1 cellular context compared by ENCODE assay signal in genomic region chr4:37762294-37763163, GRCh38.
TF ChIP-seq lines count a peak whose summit lies in the region.

No MANE protein-coding gene starts in this region.

TF ChIP-seq in HepG2, 621 proteins besides CTCF, POLR2A, EP300 and RAD21 (continued from another document):
- TF ChIP-seq NFYC (CRISPR knock-in tag; IDR thresholded peaks at IDR 0.05) (no peak), ZNF296 (CRISPR knock-in tag; conservative IDR thresholded peaks at IDR 0.05) (no peak), HES4 (CRISPR knock-in tag; IDR thresholded peaks at IDR 0.05; ENCODE audit: borderline replicate concordance) (no peak), THAP11 (CRISPR knock-in tag; IDR thresholded peaks at IDR 0.05) (peak; percentile 97), ZNF350 (CRISPR knock-in tag; IDR thresholded peaks at IDR 0.05; ENCODE audit: borderline replicate concordance, low read depth) (no peak), PCBP2 (optimal IDR thresholded peaks at IDR 0.05; ENCODE audit: low read depth, low read length, poor library complexity, severe bottlenecking) (no peak), MAFK (conservative IDR thresholded peaks at IDR 0.05 in 1 of 2, IDR thresholded peaks at IDR 0.05 in 1 of 2; ENCODE audit: low read length in 2 of 2) (no peak), FOXK1 (CRISPR knock-in tag; IDR thresholded peaks at IDR 0.05; ENCODE audit: borderline replicate concordance, low read depth) (0 out of 2 replicates have a peak, but pooled peaks have one; percentile 25), NFATC3 (CRISPR knock-in tag; IDR thresholded peaks at IDR 0.05) (no peak)
